Comparison of ENCODE assay signal across 38 cellular contexts in the genomic region with DNA sequence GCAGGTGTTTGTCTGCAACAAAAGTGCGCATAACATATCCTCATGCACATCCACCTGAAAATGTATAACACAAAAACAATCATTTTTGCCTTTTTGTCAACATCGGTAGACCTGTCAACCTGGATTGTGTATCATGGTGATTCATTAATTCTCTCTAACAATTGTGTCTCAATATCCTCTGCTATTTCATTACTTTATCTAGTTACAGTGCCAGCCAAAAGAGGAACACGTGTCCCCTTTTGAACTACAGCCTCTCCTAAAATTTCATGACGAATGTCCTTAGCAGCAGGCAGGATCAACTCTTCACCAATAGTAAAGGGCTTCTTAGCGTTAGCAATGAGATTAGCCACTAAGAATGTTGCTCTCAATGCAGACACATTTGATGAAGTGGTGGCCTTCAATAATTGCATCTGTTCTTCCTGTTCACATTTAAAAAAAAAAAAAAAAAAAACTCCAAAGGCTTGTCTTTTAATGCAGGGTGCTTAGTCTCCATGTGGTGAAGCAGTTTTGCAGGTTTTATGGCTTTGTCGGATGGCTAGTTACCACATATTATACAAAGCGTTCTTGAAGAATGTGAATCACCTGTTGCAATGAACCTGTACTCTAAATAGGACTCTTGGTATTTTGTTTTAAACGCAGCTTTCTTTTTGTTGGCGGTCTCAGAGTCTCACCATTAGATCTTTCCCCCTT. TPM values are rescaled to one million over a fixed set of nuclear protein-coding genes. Genes with fewer than 3 reads are reported as not detected.
"Had no signal": no experiment of that assay in that cellular context is flagged by ENCODE, and none has a peak within 500 bp of the region (broad histone marks: within the 10 kb centered on the region; RNA-seq: fewer than 3 reads in every experiment).

No MANE protein-coding gene starts in this region.

- ATAC-seq: activated CD8-positive, alpha-beta memory T cell treated with anti-CD3 and anti-CD28 coated beads, Interleukin-2, amount 10 ng/mL, durations not matched to agents 7 days and 5 days; Right ventricle myocardium inferior; SK-N-SH treated with all-trans-retinoic acid at 6 μM for 48 hours had no signal

- H3K27me3 Mint-ChIP-seq: activated CD8-positive, alpha-beta memory T cell treated with anti-CD3 and anti-CD28 coated beads, Interleukin-2, amount 10 ng/mL, durations not matched to agents 7 days and 5 days had no signal

- H3K4me3 ChIP-seq: cardiac muscle cell had no signal

- H3K27ac ChIP-seq: brain microvascular endothelial cell, cardiac muscle cell, KMS-11, RWPE1, VCaP had no signal

- H3K9me3 Mint-ChIP-seq: activated B cell treated with CpG ODN at 0.5 μM for 24 hours; activated naive CD4-positive, alpha-beta T cell treated with anti-CD3 and anti-CD28 coated beads, Interleukin-2, amount 10 ng/mL, durations not matched to agents 7 days and 5 days; activated naive CD8-positive, alpha-beta T cell treated with anti-CD3 and anti-CD28 coated beads for 36 hours; central memory CD8-positive, alpha-beta T cell had no signal

- H3K27ac Mint-ChIP-seq: activated B cell treated with CpG ODN at 0.5 μM for 24 hours; activated CD4-positive, alpha-beta memory T cell treated with anti-CD3 and anti-CD28 coated beads, Interleukin-2, amount 10 ng/mL, durations not matched to agents 7 days and 5 days; activated CD8-positive, alpha-beta memory T cell treated with anti-CD3 and anti-CD28 coated beads, Interleukin-2, amount 10 ng/mL, durations not matched to agents 7 days and 5 days; activated naive CD4-positive, alpha-beta T cell treated with anti-CD3 and anti-CD28 coated beads, Interleukin-2, amount 10 ng/mL, durations not matched to agents 7 days and 5 days; activated naive CD8-positive, alpha-beta T cell treated with anti-CD3 and anti-CD28 coated beads for 36 hours had no signal

- H3K4me1 Mint-ChIP-seq: activated naive CD4-positive, alpha-beta T cell treated with anti-CD3 and anti-CD28 coated beads, Interleukin-2, amount 10 ng/mL, durations not matched to agents 7 days and 5 days had no signal

- H3K36me3 ChIP-seq: brain microvascular endothelial cell, cardiac muscle cell had no signal

- H3K27me3 ChIP-seq: brain microvascular endothelial cell, cardiac muscle cell had no signal

- H3K36me3 Mint-ChIP-seq: activated naive CD4-positive, alpha-beta T cell treated with anti-CD3 and anti-CD28 coated beads, Interleukin-2, amount 10 ng/mL, durations not matched to agents 7 days and 5 days; activated naive CD8-positive, alpha-beta T cell treated with anti-CD3 and anti-CD28 coated beads for 36 hours had no signal

- FAIRE-seq: RCC 7860 had no signal

- DNase-seq: activated B cell treated with CpG ODN at 0.5 μM for 24 hours; activated CD4-positive, alpha-beta memory T cell treated with anti-CD3 and anti-CD28 coated beads, Interleukin-2, amount 10 ng/mL, durations not matched to agents 7 days and 5 days; activated CD4-positive, alpha-beta T cell treated with anti-CD3 and anti-CD28 coated beads for 4 hours; activated CD4-positive, alpha-beta T cell treated with anti-CD3 and anti-CD28 coated beads, Interleukin-2, amount 50 U/mL, for 1 hour; activated CD4-positive, CD25-positive, alpha-beta regulatory T cell treated with anti-CD3 and anti-CD28 coated beads, Interleukin-2, amount 50 U/mL, for 72 hours; activated CD8-positive, alpha-beta memory T cell treated with anti-CD3 and anti-CD28 coated beads for 24 hours; activated CD8-positive, alpha-beta memory T cell treated with anti-CD3 and anti-CD28 coated beads, Interleukin-2, amount 10 ng/mL, durations not matched to agents 7 days and 5 days; activated CD8-positive, alpha-beta memory T cell treated with anti-CD3 and anti-CD28 coated beads, Interleukin-2, amount 50 U/mL, for 48 hours; activated effector memory CD4-positive, alpha-beta T cell treated with Interleukin-2 at 50 U/mL for 16 hours; activated naive CD4-positive, alpha-beta T cell treated with anti-CD3 and anti-CD28 coated beads, Interleukin-2, amount 10 ng/mL, durations not matched to agents 7 days and 5 days; activated naive CD8-positive, alpha-beta T cell treated with anti-CD3 and anti-CD28 coated beads for 36 hours; activated T-cell treated with anti-CD3 and anti-CD28 coated beads, Interleukin-2, amount 50 U/mL, for 48 hours; amniotic stem cell; aorta; brain microvascular endothelial cell; NCI-H1092 treated with DMSO at 0.1 percent for 48 hours; NCI-H146; NCI-H1930; NCI-H2107; NCI-H2171; NCI-H510A; NCI-H526; NCI-H748 treated with DMSO at 0.1 percent for 48 hours; NK-92 treated with Interleukin-12 subunit alpha and Interleukin-12 subunit beta, amount 100 ng/mL, for 24 hours; SIG-M5; SW 1271; T-helper 1 cell; T-helper 2 cell; T-helper 9 cell had no signal

- H3K4me3 Mint-ChIP-seq: activated B cell treated with CpG ODN at 0.5 μM for 24 hours; activated CD4-positive, alpha-beta memory T cell treated with anti-CD3 and anti-CD28 coated beads, Interleukin-2, amount 10 ng/mL, durations not matched to agents 7 days and 5 days; activated CD8-positive, alpha-beta memory T cell treated with anti-CD3 and anti-CD28 coated beads, Interleukin-2, amount 10 ng/mL, durations not matched to agents 7 days and 5 days; activated naive CD4-positive, alpha-beta T cell treated with anti-CD3 and anti-CD28 coated beads, Interleukin-2, amount 10 ng/mL, durations not matched to agents 7 days and 5 days; activated naive CD8-positive, alpha-beta T cell treated with anti-CD3 and anti-CD28 coated beads for 36 hours; central memory CD8-positive, alpha-beta T cell had no signal

RNA-seq across cellular contexts. Expression of gene MCTP2, which starts 45.7 kb away (rescaled TPM):
- total RNA-seq: LHCN-M2 had no signal
